In genomic region chr1:100261686-100262085, GRCh38 we compare ENCODE assay signal across 2 cellular contexts.
A peak's percentile ranks its signal among the peaks of the same experiment; 100 is the strongest.
TF ChIP-seq lines count a peak whose summit lies in the region.

No MANE protein-coding gene starts in this region.

TF ChIP-seq in HepG2, 621 proteins besides CTCF, POLR2A, EP300 and RAD21:
- TF ChIP-seq MAFF (IDR thresholded peaks at IDR 0.05; ENCODE audit: low read depth, low read length) (peak; percentile 85), MAFK (conservative IDR thresholded peaks at IDR 0.05 in 1 of 2, IDR thresholded peaks at IDR 0.05 in 1 of 2; ENCODE audit: low read length in 2 of 2) (peak; percentile 85 to 92), ZNF512B (CRISPR knock-in tag; IDR thresholded peaks at IDR 0.05; ENCODE audit: borderline replicate concordance) (no peak), THAP11 (CRISPR knock-in tag; IDR thresholded peaks at IDR 0.05) (no peak)

TF ChIP-seq in K562, 482 proteins besides CTCF, POLR2A, EP300 and RAD21:
- TF ChIP-seq MAFG (tag; conservative IDR thresholded peaks at IDR 0.05) = peak; percentile 79
- TF ChIP-seq ZNF384 (IDR thresholded peaks at IDR 0.05; ENCODE audit: low read depth, low read length) = no peak
- no peak for TF ChIP-seq SIRT6 (IDR thresholded peaks at IDR 0.05; ENCODE audit: low read depth, low read length)
- no peak for TF ChIP-seq NCOR1 (IDR thresholded peaks at IDR 0.05)
- peak; percentile 79 for TF ChIP-seq MAFF (IDR thresholded peaks at IDR 0.05; ENCODE audit: low read length)
- TF ChIP-seq ZBTB11 (CRISPR knock-in tag; IDR thresholded peaks at IDR 0.05) = no peak
- TF ChIP-seq MAFK (IDR thresholded peaks at IDR 0.05; ENCODE audit: low read length) = peak; percentile 74
- peak; percentile 97 for TF ChIP-seq ZNF316 (IDR thresholded peaks at IDR 0.05)
- no peak for TF ChIP-seq MEF2A (IDR thresholded peaks at IDR 0.05; ENCODE audit: control insufficient read depth, low read depth, low read length)
- peak; percentile 87 for TF ChIP-seq C11orf30 (IDR thresholded peaks at IDR 0.05; ENCODE audit: low read depth)
- no peak for TF ChIP-seq ZNF431 (CRISPR knock-in tag; IDR thresholded peaks at IDR 0.05)
